ENCODE assay signal across 2 cellular contexts in the genomic region with DNA sequence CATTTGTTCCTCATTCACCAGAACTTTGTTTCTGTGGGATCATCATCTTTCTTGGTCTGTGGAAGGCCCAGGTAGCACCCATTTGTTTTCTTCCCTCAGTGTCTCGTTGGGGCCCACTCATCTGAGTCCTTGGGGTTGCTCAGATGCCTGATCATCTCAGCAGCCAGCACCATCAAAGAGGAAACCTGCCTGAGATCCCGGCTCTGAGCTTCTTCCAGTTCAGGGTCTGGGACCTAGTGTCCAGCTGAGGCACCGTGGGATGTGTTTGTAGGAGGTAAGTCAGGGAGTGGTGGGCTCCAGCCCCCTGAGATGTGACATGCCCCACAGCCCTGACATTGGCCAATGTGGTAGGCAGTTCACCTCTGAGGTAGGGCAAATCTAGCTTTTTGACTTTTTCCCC.
TF ChIP-seq lines count a peak whose summit lies in the region.

No MANE protein-coding gene starts in this region.

TF ChIP-seq in A549, 52 proteins besides CTCF, POLR2A, EP300 and RAD21:
- TF ChIP-seq PHF8 (IDR thresholded peaks at IDR 0.05; ENCODE audit: borderline replicate concordance, low read depth) (no peak), CEBPB (IDR thresholded peaks at IDR 0.05) (no peak), MYC (IDR thresholded peaks at IDR 0.05; ENCODE audit: borderline replicate concordance, low read length) (no peak), POLR2AphosphoS2 (conservative IDR thresholded peaks at IDR 0.05; ENCODE audit: low read length) (no peak), SMC3 (IDR thresholded peaks at IDR 0.05) (no peak), FOXS1 (CRISPR knock-in tag; IDR thresholded peaks at IDR 0.05) (no peak), NPAS2 (CRISPR knock-in tag; IDR thresholded peaks at IDR 0.05; ENCODE audit: borderline replicate concordance) (no peak), FOSB (CRISPR knock-in tag; IDR thresholded peaks at IDR 0.05) (no peak), HOXB13 (CRISPR knock-in tag; IDR thresholded peaks at IDR 0.05; ENCODE audit: low read depth) (no peak), JUNB (IDR thresholded peaks at IDR 0.05) (no peak)
- TF ChIP-seq, protein P1, sequence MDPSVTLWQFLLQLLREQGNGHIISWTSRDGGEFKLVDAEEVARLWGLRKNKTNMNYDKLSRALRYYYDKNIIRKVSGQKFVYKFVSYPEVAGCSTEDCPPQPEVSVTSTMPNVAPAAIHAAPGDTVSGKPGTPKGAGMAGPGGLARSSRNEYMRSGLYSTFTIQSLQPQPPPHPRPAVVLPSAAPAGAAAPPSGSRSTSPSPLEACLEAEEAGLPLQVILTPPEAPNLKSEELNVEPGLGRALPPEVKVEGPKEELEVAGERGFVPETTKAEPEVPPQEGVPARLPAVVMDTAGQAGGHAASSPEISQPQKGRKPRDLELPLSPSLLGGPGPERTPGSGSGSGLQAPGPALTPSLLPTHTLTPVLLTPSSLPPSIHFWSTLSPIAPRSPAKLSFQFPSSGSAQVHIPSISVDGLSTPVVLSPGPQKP (IDR thresholded peaks at IDR 0.05; ENCODE audit: low read depth, low read length): no peak
- TF ChIP-seq, protein P2, sequence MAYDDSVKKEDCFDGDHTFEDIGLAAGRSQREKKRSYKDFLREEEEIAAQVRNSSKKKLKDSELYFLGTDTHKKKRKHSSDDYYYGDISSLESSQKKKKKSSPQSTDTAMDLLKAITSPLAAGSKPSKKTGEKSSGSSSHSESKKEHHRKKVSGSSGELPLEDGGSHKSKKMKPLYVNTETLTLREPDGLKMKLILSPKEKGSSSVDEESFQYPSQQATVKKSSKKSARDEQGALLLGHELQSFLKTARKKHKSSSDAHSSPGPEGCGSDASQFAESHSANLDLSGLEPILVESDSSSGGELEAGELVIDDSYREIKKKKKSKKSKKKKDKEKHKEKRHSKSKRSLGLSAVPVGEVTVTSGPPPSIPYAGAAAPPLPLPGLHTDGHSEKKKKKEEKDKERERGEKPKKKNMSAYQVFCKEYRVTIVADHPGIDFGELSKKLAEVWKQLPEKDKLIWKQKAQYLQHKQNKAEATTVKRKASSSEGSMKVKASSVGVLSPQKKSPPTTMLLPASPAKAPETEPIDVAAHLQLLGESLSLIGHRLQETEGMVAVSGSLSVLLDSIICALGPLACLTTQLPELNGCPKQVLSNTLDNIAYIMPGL (CRISPR knock-in tag; IDR thresholded peaks at IDR 0.05; ENCODE audit: borderline replicate concordance): no peak
- TF ChIP-seq, protein P3, sequence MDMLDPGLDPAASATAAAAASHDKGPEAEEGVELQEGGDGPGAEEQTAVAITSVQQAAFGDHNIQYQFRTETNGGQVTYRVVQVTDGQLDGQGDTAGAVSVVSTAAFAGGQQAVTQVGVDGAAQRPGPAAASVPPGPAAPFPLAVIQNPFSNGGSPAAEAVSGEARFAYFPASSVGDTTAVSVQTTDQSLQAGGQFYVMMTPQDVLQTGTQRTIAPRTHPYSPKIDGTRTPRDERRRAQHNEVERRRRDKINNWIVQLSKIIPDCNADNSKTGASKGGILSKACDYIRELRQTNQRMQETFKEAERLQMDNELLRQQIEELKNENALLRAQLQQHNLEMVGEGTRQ (IDR thresholded peaks at IDR 0.05): no peak

TF ChIP-seq in IMR-90, 13 proteins besides CTCF, POLR2A, EP300 and RAD21:
- TF ChIP-seq MXI1 (IDR thresholded peaks at IDR 0.05; ENCODE audit: borderline replicate concordance, low read depth, low read length) (no peak), RCOR1 (IDR thresholded peaks at IDR 0.05; ENCODE audit: insufficient replicate concordance, low read length) (no peak)
